1 cellular context compared by ENCODE assay signal in genomic region chr2:118510807-118511206, GRCh38.
TF ChIP-seq lines count a peak whose summit lies in the region.

No MANE protein-coding gene starts in this region.

TF ChIP-seq in GM23338, 12 proteins besides CTCF, POLR2A, EP300 and RAD21 (continued from another document):
- TF ChIP-seq, protein P1, sequence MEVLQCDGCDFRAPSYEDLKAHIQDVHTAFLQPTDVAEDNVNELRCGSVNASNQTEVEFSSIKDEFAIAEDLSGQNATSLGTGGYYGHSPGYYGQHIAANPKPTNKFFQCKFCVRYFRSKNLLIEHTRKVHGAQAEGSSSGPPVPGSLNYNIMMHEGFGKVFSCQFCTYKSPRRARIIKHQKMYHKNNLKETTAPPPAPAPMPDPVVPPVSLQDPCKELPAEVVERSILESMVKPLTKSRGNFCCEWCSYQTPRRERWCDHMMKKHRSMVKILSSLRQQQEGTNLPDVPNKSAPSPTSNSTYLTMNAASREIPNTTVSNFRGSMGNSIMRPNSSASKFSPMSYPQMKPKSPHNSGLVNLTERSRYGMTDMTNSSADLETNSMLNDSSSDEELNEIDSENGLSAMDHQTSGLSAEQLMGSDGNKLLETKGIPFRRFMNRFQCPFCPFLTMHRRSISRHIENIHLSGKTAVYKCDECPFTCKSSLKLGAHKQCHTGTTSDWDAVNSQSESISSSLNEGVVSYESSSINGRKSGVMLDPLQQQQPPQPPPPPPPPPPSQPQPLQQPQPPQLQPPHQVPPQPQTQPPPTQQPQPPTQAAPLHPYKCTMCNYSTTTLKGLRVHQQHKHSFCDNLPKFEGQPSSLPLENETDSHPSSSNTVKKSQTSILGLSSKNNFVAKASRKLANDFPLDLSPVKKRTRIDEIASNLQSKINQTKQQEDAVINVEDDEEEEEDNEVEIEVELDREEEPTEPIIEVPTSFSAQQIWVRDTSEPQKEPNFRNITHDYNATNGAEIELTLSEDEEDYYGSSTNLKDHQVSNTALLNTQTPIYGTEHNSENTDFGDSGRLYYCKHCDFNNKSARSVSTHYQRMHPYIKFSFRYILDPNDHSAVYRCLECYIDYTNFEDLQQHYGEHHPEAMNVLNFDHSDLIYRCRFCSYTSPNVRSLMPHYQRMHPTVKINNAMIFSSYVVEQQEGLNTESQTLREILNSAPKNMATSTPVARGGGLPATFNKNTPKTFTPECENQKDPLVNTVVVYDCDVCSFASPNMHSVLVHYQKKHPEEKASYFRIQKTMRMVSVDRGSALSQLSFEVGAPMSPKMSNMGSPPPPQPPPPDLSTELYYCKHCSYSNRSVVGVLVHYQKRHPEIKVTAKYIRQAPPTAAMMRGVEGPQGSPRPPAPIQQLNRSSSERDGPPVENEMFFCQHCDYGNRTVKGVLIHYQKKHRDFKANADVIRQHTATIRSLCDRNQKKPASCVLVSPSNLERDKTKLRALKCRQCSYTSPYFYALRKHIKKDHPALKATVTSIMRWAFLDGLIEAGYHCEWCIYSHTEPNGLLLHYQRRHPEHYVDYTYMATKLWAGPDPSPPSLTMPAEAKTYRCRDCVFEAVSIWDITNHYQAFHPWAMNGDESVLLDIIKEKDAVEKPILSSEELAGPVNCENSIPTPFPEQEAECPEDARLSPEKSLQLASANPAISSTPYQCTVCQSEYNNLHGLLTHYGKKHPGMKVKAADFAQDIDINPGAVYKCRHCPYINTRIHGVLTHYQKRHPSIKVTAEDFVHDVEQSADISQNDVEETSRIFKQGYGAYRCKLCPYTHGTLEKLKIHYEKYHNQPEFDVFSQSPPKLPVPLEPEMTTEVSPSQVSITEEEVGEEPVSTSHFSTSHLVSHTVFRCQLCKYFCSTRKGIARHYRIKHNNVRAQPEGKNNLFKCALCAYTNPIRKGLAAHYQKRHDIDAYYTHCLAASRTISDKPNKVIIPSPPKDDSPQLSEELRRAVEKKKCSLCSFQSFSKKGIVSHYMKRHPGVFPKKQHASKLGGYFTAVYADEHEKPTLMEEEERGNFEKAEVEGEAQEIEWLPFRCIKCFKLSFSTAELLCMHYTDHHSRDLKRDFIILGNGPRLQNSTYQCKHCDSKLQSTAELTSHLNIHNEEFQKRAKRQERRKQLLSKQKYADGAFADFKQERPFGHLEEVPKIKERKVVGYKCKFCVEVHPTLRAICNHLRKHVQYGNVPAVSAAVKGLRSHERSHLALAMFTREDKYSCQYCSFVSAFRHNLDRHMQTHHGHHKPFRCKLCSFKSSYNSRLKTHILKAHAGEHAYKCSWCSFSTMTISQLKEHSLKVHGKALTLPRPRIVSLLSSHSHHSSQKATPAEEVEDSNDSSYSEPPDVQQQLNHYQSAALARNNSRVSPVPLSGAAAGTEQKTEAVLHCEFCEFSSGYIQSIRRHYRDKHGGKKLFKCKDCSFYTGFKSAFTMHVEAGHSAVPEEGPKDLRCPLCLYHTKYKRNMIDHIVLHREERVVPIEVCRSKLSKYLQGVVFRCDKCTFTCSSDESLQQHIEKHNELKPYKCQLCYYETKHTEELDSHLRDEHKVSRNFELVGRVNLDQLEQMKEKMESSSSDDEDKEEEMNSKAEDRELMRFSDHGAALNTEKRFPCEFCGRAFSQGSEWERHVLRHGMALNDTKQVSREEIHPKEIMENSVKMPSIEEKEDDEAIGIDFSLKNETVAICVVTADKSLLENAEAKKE (CRISPR knock-in tag; IDR thresholded peaks at IDR 0.05) = no peak
